In genomic region chr21:38380391-38381137, GRCh38 we compare ENCODE assay signal across 8 cellular contexts.
DNase-seq lines count a peak whose midpoint lies in the region; TF ChIP-seq lines count a peak whose summit lies in the region.

No MANE protein-coding gene starts in this region.

- peak; percentile 11 for TF ChIP-seq CTCF in AG09319 (IDR thresholded peaks at IDR 0.05; ENCODE audit: low read depth, low read length)
- peak; percentile 21 for TF ChIP-seq CTCF in GM06990 (IDR thresholded peaks at IDR 0.05; ENCODE audit: insufficient read depth, low read length, poor library complexity, severe bottlenecking)
- peak; percentile 17 for TF ChIP-seq CTCF in foreskin fibroblast (IDR thresholded peaks at IDR 0.05; ENCODE audit: low read depth, low read length)
- TF ChIP-seq CTCF in GM10248 (IDR thresholded peaks at IDR 0.05; ENCODE audit: control extremely low read depth, extremely low read depth, low read depth, missing control alignments): no peak

- DNase-seq in AG09319 (ENCODE audit: extremely low read depth, low read depth) (no peak), GM06990 (ENCODE audit: extremely low read depth, insufficient read length) (no peak), SK-N-DZ (ENCODE audit: low spot score) (peak; percentile 61), foreskin fibroblast (peak in 1 of 2 donors; percentile 7), GM10248 (ENCODE audit: extremely low spot score) (no peak), NCI-H748 treated with DMSO at 0.1 percent for 48 hours (lab: John Stamatoyannopoulos, UW) (no peak)
- no peak for DNase-seq in stimulated activated CD4-positive, alpha-beta T cell treated with anti-CD3 and anti-CD28 coated beads, Interleukin-2, amount 100 ng/mL, for 48 hours
- DNase-seq in activated CD4-positive, CD25-positive, alpha-beta regulatory T cell treated with anti-CD3 and anti-CD28 coated beads, Interleukin-2, amount 50 U/mL, for 72 hours: no peak

- H3K4me3 ChIP-seq in GM06990 (replicated peaks; ENCODE audit: low read depth, low read length) (no peak overlapping the region), foreskin fibroblast (ENCODE audit: low read depth in 1 of 2, low read length in 2 of 2) (no peak overlapping the region)

- H3K36me3 ChIP-seq in GM06990 (ENCODE audit: control insufficient read depth, insufficient read depth, low read length): no peaks in the 10 kb centered on the region

- H3K27me3 ChIP-seq in GM06990 (replicated peaks; ENCODE audit: control insufficient read depth, insufficient read depth, low read length): no peaks in the 10 kb centered on the region; the same call in 1 of the 2 replicates

- POLR2A ChIA-PET in GM10248 (lab: Yijun Ruan, JAX): no interaction called here

- CTCF ChIA-PET in GM10248 (lab: Yijun Ruan, JAX): interaction anchor here (0.9 kb wide), 1 partner anchor 30 kb away, joined by 3 read pairs; no protein-coding TSS in a partner anchor
